1 cellular context compared by ENCODE assay signal in the genomic region with DNA sequence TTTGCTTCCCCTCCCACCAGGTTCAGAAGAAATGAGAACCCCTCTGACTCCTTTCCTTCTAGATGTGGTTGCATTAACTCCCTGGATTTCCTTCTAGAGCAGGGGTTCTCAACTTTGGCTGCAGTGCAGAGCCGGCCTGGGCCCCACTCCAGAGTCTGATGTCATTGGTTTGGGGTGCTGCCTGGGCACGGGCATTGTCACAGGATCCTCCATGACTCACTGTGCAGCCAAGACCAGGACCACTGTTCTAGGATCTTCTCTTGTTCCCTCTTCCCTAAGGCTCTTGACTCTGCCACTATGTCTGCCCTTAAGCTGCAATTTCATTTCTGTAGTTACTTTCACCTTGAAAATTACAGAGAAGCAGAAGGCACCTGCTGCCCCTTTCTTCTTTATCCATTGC.
TF ChIP-seq lines count a peak whose summit lies in the region.

No MANE protein-coding gene starts in this region.

TF ChIP-seq in GM23338, 12 proteins besides CTCF, POLR2A, EP300 and RAD21 (continued from another document):
- TF ChIP-seq EZH2phosphoT487 (IDR thresholded peaks at IDR 0.05; ENCODE audit: unreplicated experiment) (no peak), ZNF331 (CRISPR knock-in tag; IDR thresholded peaks at IDR 0.05; ENCODE audit: low read depth) (no peak)
- TF ChIP-seq, protein P1, sequence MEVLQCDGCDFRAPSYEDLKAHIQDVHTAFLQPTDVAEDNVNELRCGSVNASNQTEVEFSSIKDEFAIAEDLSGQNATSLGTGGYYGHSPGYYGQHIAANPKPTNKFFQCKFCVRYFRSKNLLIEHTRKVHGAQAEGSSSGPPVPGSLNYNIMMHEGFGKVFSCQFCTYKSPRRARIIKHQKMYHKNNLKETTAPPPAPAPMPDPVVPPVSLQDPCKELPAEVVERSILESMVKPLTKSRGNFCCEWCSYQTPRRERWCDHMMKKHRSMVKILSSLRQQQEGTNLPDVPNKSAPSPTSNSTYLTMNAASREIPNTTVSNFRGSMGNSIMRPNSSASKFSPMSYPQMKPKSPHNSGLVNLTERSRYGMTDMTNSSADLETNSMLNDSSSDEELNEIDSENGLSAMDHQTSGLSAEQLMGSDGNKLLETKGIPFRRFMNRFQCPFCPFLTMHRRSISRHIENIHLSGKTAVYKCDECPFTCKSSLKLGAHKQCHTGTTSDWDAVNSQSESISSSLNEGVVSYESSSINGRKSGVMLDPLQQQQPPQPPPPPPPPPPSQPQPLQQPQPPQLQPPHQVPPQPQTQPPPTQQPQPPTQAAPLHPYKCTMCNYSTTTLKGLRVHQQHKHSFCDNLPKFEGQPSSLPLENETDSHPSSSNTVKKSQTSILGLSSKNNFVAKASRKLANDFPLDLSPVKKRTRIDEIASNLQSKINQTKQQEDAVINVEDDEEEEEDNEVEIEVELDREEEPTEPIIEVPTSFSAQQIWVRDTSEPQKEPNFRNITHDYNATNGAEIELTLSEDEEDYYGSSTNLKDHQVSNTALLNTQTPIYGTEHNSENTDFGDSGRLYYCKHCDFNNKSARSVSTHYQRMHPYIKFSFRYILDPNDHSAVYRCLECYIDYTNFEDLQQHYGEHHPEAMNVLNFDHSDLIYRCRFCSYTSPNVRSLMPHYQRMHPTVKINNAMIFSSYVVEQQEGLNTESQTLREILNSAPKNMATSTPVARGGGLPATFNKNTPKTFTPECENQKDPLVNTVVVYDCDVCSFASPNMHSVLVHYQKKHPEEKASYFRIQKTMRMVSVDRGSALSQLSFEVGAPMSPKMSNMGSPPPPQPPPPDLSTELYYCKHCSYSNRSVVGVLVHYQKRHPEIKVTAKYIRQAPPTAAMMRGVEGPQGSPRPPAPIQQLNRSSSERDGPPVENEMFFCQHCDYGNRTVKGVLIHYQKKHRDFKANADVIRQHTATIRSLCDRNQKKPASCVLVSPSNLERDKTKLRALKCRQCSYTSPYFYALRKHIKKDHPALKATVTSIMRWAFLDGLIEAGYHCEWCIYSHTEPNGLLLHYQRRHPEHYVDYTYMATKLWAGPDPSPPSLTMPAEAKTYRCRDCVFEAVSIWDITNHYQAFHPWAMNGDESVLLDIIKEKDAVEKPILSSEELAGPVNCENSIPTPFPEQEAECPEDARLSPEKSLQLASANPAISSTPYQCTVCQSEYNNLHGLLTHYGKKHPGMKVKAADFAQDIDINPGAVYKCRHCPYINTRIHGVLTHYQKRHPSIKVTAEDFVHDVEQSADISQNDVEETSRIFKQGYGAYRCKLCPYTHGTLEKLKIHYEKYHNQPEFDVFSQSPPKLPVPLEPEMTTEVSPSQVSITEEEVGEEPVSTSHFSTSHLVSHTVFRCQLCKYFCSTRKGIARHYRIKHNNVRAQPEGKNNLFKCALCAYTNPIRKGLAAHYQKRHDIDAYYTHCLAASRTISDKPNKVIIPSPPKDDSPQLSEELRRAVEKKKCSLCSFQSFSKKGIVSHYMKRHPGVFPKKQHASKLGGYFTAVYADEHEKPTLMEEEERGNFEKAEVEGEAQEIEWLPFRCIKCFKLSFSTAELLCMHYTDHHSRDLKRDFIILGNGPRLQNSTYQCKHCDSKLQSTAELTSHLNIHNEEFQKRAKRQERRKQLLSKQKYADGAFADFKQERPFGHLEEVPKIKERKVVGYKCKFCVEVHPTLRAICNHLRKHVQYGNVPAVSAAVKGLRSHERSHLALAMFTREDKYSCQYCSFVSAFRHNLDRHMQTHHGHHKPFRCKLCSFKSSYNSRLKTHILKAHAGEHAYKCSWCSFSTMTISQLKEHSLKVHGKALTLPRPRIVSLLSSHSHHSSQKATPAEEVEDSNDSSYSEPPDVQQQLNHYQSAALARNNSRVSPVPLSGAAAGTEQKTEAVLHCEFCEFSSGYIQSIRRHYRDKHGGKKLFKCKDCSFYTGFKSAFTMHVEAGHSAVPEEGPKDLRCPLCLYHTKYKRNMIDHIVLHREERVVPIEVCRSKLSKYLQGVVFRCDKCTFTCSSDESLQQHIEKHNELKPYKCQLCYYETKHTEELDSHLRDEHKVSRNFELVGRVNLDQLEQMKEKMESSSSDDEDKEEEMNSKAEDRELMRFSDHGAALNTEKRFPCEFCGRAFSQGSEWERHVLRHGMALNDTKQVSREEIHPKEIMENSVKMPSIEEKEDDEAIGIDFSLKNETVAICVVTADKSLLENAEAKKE (CRISPR knock-in tag; IDR thresholded peaks at IDR 0.05) = no peak
